ENCODE assay signal across 19 cellular contexts in the genomic region with DNA sequence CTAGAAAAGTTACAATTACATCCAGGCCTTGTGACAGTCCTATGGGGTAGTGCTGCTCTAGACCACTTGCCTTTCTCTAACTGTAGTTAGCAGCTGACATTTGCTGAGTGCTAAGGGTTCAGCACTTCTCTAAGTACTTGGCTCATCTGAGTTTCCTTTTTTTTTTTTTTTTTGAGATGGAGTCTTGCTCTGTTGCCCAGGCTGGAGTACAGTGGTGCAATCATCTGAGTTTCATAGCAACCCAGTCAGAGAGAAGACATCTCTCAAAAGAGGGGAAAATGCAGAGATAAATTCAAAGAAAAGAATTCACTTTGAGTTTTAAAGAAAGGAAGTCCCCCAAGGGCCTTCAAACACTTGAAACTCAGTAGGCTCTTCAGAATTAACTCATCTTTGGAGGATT.
"Had no signal": no experiment of that assay in that cellular context is flagged by ENCODE, and none has a peak within 500 bp of the region (broad histone marks: within the 10 kb centered on the region; RNA-seq: fewer than 3 reads in every experiment).

No MANE protein-coding gene starts in this region.

- H3K4me3 ChIP-seq: adrenal gland, esophagus muscularis mucosa, pancreas, spleen, tibial artery had no signal

- H3K9me3 ChIP-seq: adrenal gland, esophagus muscularis mucosa, pancreas, spleen, tibial artery had no signal

- H3K4me3 Mint-ChIP-seq: activated naive CD4-positive, alpha-beta T cell treated with anti-CD3 and anti-CD28 coated beads, Interleukin-2, amount 50 U/mL, for 24 hours; dendritic cell treated with granulocyte-macrophage colony-stimulating factor and Interleukin-4, amounts not matched to agents 40 ng/mL and 50 ng/mL, for 4 days; naive B cell; T-helper 17 cell had no signal

- H3K9me3 Mint-ChIP-seq: activated naive CD4-positive, alpha-beta T cell treated with anti-CD3 and anti-CD28 coated beads, Interleukin-2, amount 50 U/mL, for 24 hours had no signal

- ATAC-seq: pancreas, T-helper 17 cell had no signal

- H3K27ac Mint-ChIP-seq: activated naive CD4-positive, alpha-beta T cell treated with anti-CD3 and anti-CD28 coated beads, Interleukin-2, amount 50 U/mL, for 24 hours; dendritic cell treated with granulocyte-macrophage colony-stimulating factor and Interleukin-4, amounts not matched to agents 40 ng/mL and 50 ng/mL, for 4 days; naive B cell; T-helper 17 cell had no signal

- H3K4me1 Mint-ChIP-seq: activated naive CD4-positive, alpha-beta T cell treated with anti-CD3 and anti-CD28 coated beads, Interleukin-2, amount 50 U/mL, for 24 hours had no signal

- H3K27me3 ChIP-seq: adrenal gland, esophagus muscularis mucosa, pancreas, spleen, tibial artery had no signal

- H3K27me3 Mint-ChIP-seq: activated naive CD4-positive, alpha-beta T cell treated with anti-CD3 and anti-CD28 coated beads, Interleukin-2, amount 50 U/mL, for 24 hours; dendritic cell treated with granulocyte-macrophage colony-stimulating factor and Interleukin-4, amounts not matched to agents 40 ng/mL and 50 ng/mL, for 4 days; naive B cell had no signal

- H3K4me1 ChIP-seq: adrenal gland had no signal

- DNase-seq: activated CD4-positive, alpha-beta T cell treated with anti-CD3 and anti-CD28 coated beads for 1 hour; activated CD8-positive, alpha-beta memory T cell treated with anti-CD3 and anti-CD28 coated beads for 24 hours; activated gamma-delta T cell; adrenal gland; effector memory CD4-positive, alpha-beta T cell; foreskin fibroblast; hippocampal formation; mammary epithelial cell; naive B cell; pancreas; spleen; stimulated activated CD8-positive, alpha-beta memory T cell treated with anti-CD3 and anti-CD28 coated beads, Interleukin-4, amount 100 ng/mL, for 48 hours; stimulated activated naive CD4-positive, alpha-beta T cell; T-helper 17 cell; tibial artery; WERI-Rb-1 had no signal

- H3K36me3 ChIP-seq: adrenal gland, esophagus muscularis mucosa, pancreas, spleen, tibial artery, WERI-Rb-1 had no signal

- H3K27ac ChIP-seq: adrenal gland, WERI-Rb-1 had no signal

- H3K36me3 Mint-ChIP-seq: activated naive CD4-positive, alpha-beta T cell treated with anti-CD3 and anti-CD28 coated beads, Interleukin-2, amount 50 U/mL, for 24 hours; naive B cell had no signal
